Comparison of ENCODE assay signal across 9 cellular contexts in genomic region chr2:127197475-127198385, GRCh38. TPM values are rescaled to one million over a fixed set of nuclear protein-coding genes. Genes with fewer than 3 reads are reported as not detected.
DNase-seq lines count a peak whose midpoint lies in the region; ATAC-seq, FAIRE-seq and TF ChIP-seq lines count a peak whose summit lies in the region.
"Had no signal": no experiment of that assay in that cellular context is flagged by ENCODE, and none has a peak within 500 bp of the region (broad histone marks: within the 10 kb centered on the region; RNA-seq: fewer than 3 reads in every experiment).

No MANE protein-coding gene starts in this region.

- no peak overlapping the region for H3K4me3 ChIP-seq in kidney (ENCODE audit: low read length in 2 of 2)

- peak; percentile 56 for TF ChIP-seq CTCF in kidney (IDR thresholded peaks at IDR 0.05; ENCODE audit: borderline replicate concordance, extremely low read depth, insufficient read depth)

- no peak overlapping the region for H3K27ac ChIP-seq in kidney (ENCODE audit: low read depth in 2 of 2, low read length in 2 of 2)

- H3K27ac Mint-ChIP-seq in activated naive CD8-positive, alpha-beta T cell treated with anti-CD3 and anti-CD28 coated beads, Interleukin-2, amount 50 U/mL, for 24 hours = peak overlapping the region; percentile 50

- H3K36me3 Mint-ChIP-seq in activated naive CD8-positive, alpha-beta T cell treated with anti-CD3 and anti-CD28 coated beads, Interleukin-2, amount 50 U/mL, for 24 hours (ENCODE audit: low read depth) = no peaks in the 10 kb centered on the region

- FAIRE-seq in kidney (lab: Jason Lieb, UNC) = no peak
- FAIRE-seq: TTC549 had no signal

- H3K36me3 ChIP-seq in kidney (ENCODE audit: control insufficient read depth in 1 of 2, insufficient read depth in 2 of 2, low read length in 2 of 2) = no peaks in the 10 kb centered on the region

- intact Hi-C loops in kidney (cut with DNase I) = no loop called here

- peaks cover 6% of the 10 kb centered on the region for H3K4me1 Mint-ChIP-seq in activated naive CD8-positive, alpha-beta T cell treated with anti-CD3 and anti-CD28 coated beads, Interleukin-2, amount 50 U/mL, for 24 hours

- H3K9ac ChIP-seq in kidney (ENCODE audit: low read length in 2 of 2) = no peak overlapping the region

- H3K9me3 Mint-ChIP-seq in activated naive CD8-positive, alpha-beta T cell treated with anti-CD3 and anti-CD28 coated beads, Interleukin-2, amount 50 U/mL, for 24 hours = no peaks in the 10 kb centered on the region

- peak; percentile 94 for ATAC-seq in activated naive CD8-positive, alpha-beta T cell treated with anti-CD3 and anti-CD28 coated beads, Interleukin-2, amount 50 U/mL, for 24 hours

- DNase-seq in DMS 273 treated with DMSO at 0.1 percent for 48 hours (lab: John Stamatoyannopoulos, UW) (peak; percentile 23), H4 (ENCODE audit: low spot score) (peak; percentile 71), NCI-H1092 treated with DMSO at 0.1 percent for 48 hours (lab: John Stamatoyannopoulos, UW) (peak; percentile 47), SW480 (ENCODE audit: low spot score) (peak; percentile 82), kidney (peak; percentile 85), GF-D8 (lab: John Stamatoyannopoulos, UW) (no peak)
- DNase-seq in activated naive CD8-positive, alpha-beta T cell treated with anti-CD3 and anti-CD28 coated beads, Interleukin-2, amount 50 U/mL, for 24 hours = peak; percentile 71
- peak; percentile 41 to 54 for DNase-seq in stimulated activated CD4-positive, alpha-beta T cell treated with anti-CD3 and anti-CD28 coated beads, Interleukin-4, amount 100 ng/mL, for 4 hours

- peak overlapping the region; percentile 61 for H3K4me3 Mint-ChIP-seq in activated naive CD8-positive, alpha-beta T cell treated with anti-CD3 and anti-CD28 coated beads, Interleukin-2, amount 50 U/mL, for 24 hours

- peaks cover 2% of the 10 kb centered on the region for H3K27me3 Mint-ChIP-seq in activated naive CD8-positive, alpha-beta T cell treated with anti-CD3 and anti-CD28 coated beads, Interleukin-2, amount 50 U/mL, for 24 hours

- H3K9me3 ChIP-seq in kidney (ENCODE audit: control insufficient read depth in 1 of 2, low read length in 2 of 2) = no peaks in the 10 kb centered on the region

- no peaks in the 10 kb centered on the region for H3K4me1 ChIP-seq in kidney (ENCODE audit: control insufficient read depth in 1 of 2, insufficient read depth in 1 of 2, low read depth in 1 of 2, low read length in 2 of 2)

RNA-seq across cellular contexts. Expression of gene CYP27C1, which starts 22.4 kb away (rescaled TPM):
- 0.08 and 0.75 TPM in 2 replicates for total RNA-seq in H4 (2014; rRNA removed; shearing (Covaris generic))
- 0.35 TPM for total RNA-seq in kidney
- polyA plus RNA-seq in kidney (ENCODE audit: insufficient read depth, low read depth, low replicate concordance) = not detected
